ENCODE assay signal across 27 cellular contexts in the genomic region with DNA sequence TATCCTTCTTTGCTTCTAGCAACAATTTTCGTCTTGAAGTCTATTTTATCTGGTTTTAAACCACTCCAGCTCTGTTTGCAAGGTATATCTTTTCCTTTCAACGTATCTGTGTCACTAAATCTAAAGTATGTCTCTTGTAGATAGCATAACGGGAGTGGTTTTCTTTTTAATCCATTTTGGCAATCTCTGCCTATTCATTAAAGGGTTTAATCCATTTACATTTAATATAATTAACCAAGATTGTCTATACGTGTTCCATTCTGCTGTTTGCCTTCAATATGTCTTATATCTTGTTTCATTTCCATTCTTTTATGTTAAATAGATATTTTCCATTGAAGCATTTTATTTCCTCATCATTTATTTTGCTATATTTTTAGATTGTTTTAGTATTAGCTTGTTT.
"Had no signal": no experiment of that assay in that cellular context is flagged by ENCODE, and none has a peak within 500 bp of the region (broad histone marks: within the 10 kb centered on the region; RNA-seq: fewer than 3 reads in every experiment).

No MANE protein-coding gene starts in this region.

- DNase-seq: natural killer cell; occipital lobe; ovary; posterior cingulate gyrus; psoas muscle; right cardiac atrium; right lobe of liver; sigmoid colon; small intestine; stimulated activated CD4-positive, alpha-beta T cell treated with anti-CD3 and anti-CD28 coated beads, Interleukin-1b, Interleukin-23, amount 100 ng/mL, for 48 hours; stimulated activated CD4-positive, alpha-beta T cell treated with anti-CD3 and anti-CD28 coated beads, Interleukin-4, amount 100 ng/mL, for 1 hour; stimulated activated CD4-positive, alpha-beta T cell treated with anti-CD3 and anti-CD28 coated beads, Interleukin-4, amount 100 ng/mL, for 4 hours; stimulated activated CD8-positive, alpha-beta memory T cell treated with anti-CD3 and anti-CD28 coated beads, Interleukin-4, amount 100 ng/mL, for 48 hours; stimulated activated naive CD4-positive, alpha-beta T cell; stimulated activated naive CD8-positive, alpha-beta T cell treated with anti-CD3 and anti-CD28 coated beads, Interleukin-15, amount 100 ng/mL, for 72 hours; stimulated activated naive CD8-positive, alpha-beta T cell treated with anti-CD3 and anti-CD28 coated beads, Interleukin-15, Interleukin-2, amounts not matched to agents 100 U/mL and 50 U/mL, for 24 hours; substantia nigra; testis; trophoblast cell; upper lobe of left lung had no signal

- H3K4me3 ChIP-seq: neural progenitor cell, ovary, psoas muscle, right lobe of liver, sigmoid colon, suprapubic skin, testis, tibial nerve, upper lobe of left lung, vagina had no signal

- H3K9me3 ChIP-seq: ovary, testis, vagina had no signal

- H3K4me2 ChIP-seq: neural progenitor cell had no signal

- H2AFZ ChIP-seq: neural progenitor cell, parathyroid adenoma had no signal

- FAIRE-seq: urothelium cell line had no signal

- ATAC-seq: natural killer cell; psoas muscle; right cardiac atrium; right lobe of liver; stimulated activated memory B cell treated with anti-CD40 and anti-IgM and Interleukin-4, amounts not matched to agents 10 μg/mL and 1 μg/mL and 100 μg/mL, for 72 hours; stimulated activated naive CD8-positive, alpha-beta T cell treated with anti-CD3 and anti-CD28 coated beads, Interleukin-15, amount 100 ng/mL, for 72 hours; stimulated activated naive CD8-positive, alpha-beta T cell treated with anti-CD3 and anti-CD28 coated beads, Interleukin-15, Interleukin-2, amounts not matched to agents 100 U/mL and 50 U/mL, for 24 hours had no signal

- H3K27ac ChIP-seq: neural progenitor cell, ovary, parathyroid adenoma, psoas muscle, right lobe of liver, sigmoid colon, suprapubic skin, testis, tibial nerve, upper lobe of left lung, vagina had no signal

- H3K27me3 ChIP-seq: neural progenitor cell, ovary, right lobe of liver, sigmoid colon, suprapubic skin, testis, tibial nerve, upper lobe of left lung, vagina had no signal

- H3K4me1 ChIP-seq: neural progenitor cell, parathyroid adenoma, psoas muscle, right lobe of liver, sigmoid colon, suprapubic skin, testis, tibial nerve, upper lobe of left lung, vagina had no signal

- H3K79me2 ChIP-seq: parathyroid adenoma had no signal

- H3K36me3 ChIP-seq: neural progenitor cell, ovary, right lobe of liver, sigmoid colon, suprapubic skin, tibial nerve, upper lobe of left lung, vagina had no signal

- H3K9ac ChIP-seq: neural progenitor cell, parathyroid adenoma had no signal
